In the genomic region with DNA sequence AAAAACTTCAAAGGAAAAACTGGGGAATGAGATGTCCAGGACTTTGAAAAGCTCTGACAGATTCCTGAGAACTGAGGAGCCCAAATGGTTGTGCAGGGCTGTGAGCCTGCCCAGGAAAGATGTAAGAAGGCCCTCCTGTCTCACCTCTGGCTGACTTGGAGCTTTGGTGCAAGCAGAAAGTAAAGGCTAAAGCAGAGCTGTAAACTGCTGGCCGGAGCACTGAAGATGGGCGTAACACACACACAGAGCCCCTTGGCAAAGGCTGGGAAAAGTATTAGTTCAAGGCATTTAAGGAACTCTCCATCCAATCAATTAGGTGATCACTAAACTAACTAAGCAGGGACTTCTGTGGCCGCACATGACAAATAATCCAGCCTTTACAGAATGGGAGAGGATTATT, we compare ENCODE assay signal across 31 cellular contexts.
"Had no signal": no experiment of that assay in that cellular context is flagged by ENCODE, and none has a peak within 500 bp of the region (broad histone marks: within the 10 kb centered on the region; RNA-seq: fewer than 3 reads in every experiment).

No MANE protein-coding gene starts in this region.

- ATAC-seq: activated CD8-positive, alpha-beta T cell treated with anti-CD3 and anti-CD28 coated beads for 36 hours; activated naive CD4-positive, alpha-beta T cell treated with anti-CD3 and anti-CD28 coated beads, Interleukin-2, amount 50 U/mL, for 72 hours; activated T-cell treated with anti-CD3 and anti-CD28 coated beads, Interleukin-2, amount 50 U/mL, for 4 hours; activated T-cell treated with anti-CD3 and anti-CD28 coated beads, Interleukin-2, amount 50 U/mL, for 72 hours; activated T-helper 17 cell treated with anti-CD3 and anti-CD28 coated beads, Interleukin-2, amount 50 U/mL, for 72 hours; body of pancreas had no signal

- DNase-seq: activated B cell treated with CpG ODN at 0.5 μM for 24 hours; activated CD4-positive, alpha-beta memory T cell treated with anti-CD3 and anti-CD28 coated beads for 36 hours; activated CD4-positive, alpha-beta T cell treated with anti-CD3 and anti-CD28 coated beads for 4 hours; activated CD4-positive, alpha-beta T cell treated with anti-CD3 and anti-CD28 coated beads, Interleukin-2, amount 10 ng/mL, durations not matched to agents 24 days and 14 days; activated CD4-positive, alpha-beta T cell treated with anti-CD3 and anti-CD28 coated beads, Interleukin-2, amount 50 U/mL, for 1 hour; activated CD4-positive, alpha-beta T cell treated with anti-CD3 and anti-CD28 coated beads, Interleukin-2, amount 50 U/mL, for 4 hours; activated CD4-positive, CD25-positive, alpha-beta regulatory T cell treated with anti-CD3 and anti-CD28 coated beads, Interleukin-2, amount 50 U/mL, for 72 hours; activated CD8-positive, alpha-beta memory T cell treated with anti-CD3 and anti-CD28 coated beads, Interleukin-2, amount 50 U/mL, for 4 hours; activated CD8-positive, alpha-beta T cell treated with anti-CD3 and anti-CD28 coated beads for 36 hours; activated effector memory CD4-positive, alpha-beta T cell treated with anti-CD3 and anti-CD28 coated beads, Interleukin-2, amount 50 U/mL, for 16 hours; activated gamma-delta T cell treated with Interleukin-2 at 50 U/mL for 16 hours; activated naive CD4-positive, alpha-beta T cell; activated naive CD4-positive, alpha-beta T cell treated with anti-CD3 and anti-CD28 coated beads for 36 hours; activated naive CD4-positive, alpha-beta T cell treated with anti-CD3 and anti-CD28 coated beads, Interleukin-2, amount 50 U/mL, for 16 hours; activated naive CD8-positive, alpha-beta T cell treated with anti-CD3 and anti-CD28 coated beads for 36 hours; activated T-cell treated with anti-CD3 and anti-CD28 coated beads for 4 hours; activated T-cell treated with anti-CD3 and anti-CD28 coated beads, Interleukin-2, amount 50 U/mL, for 1 hour; activated T-cell treated with anti-CD3 and anti-CD28 coated beads, Interleukin-2, amount 50 U/mL, for 4 hours; activated T-cell treated with anti-CD3 and anti-CD28 coated beads, Interleukin-2, amount 50 U/mL, for 72 hours; adrenal gland; amniotic stem cell; body of pancreas; brain microvascular endothelial cell; central memory CD4-positive, alpha-beta T cell; T-helper 1 cell; T-helper 2 cell; T-helper 9 cell had no signal

- H3K4me3 ChIP-seq: adrenal gland, body of pancreas, breast epithelium had no signal

- H3K36me3 ChIP-seq: adrenal gland, brain microvascular endothelial cell, breast epithelium had no signal

- H3K4me1 ChIP-seq: adrenal gland, body of pancreas, breast epithelium had no signal

- H3K27me3 ChIP-seq: body of pancreas, brain microvascular endothelial cell, breast epithelium had no signal

- H3K27ac ChIP-seq: adrenal gland, body of pancreas, brain microvascular endothelial cell, breast epithelium, VCaP had no signal

- H3K9me3 ChIP-seq: adrenal gland, body of pancreas, breast epithelium had no signal
